20 cellular contexts compared by ENCODE assay signal in genomic region chr12:13167226-13167625, GRCh38. TPM values are rescaled to one million over a fixed set of nuclear protein-coding genes. Genes with fewer than 3 reads are reported as not detected.
A peak's percentile ranks its signal among the peaks of the same experiment; 100 is the strongest.
DNase-seq lines count a peak whose midpoint lies in the region; ATAC-seq and TF ChIP-seq lines count a peak whose summit lies in the region.
"Had no signal": no experiment of that assay in that cellular context is flagged by ENCODE, and none has a peak within 500 bp of the region (broad histone marks: within the 10 kb centered on the region; RNA-seq: fewer than 3 reads in every experiment).

No MANE protein-coding gene starts in this region.

- ATAC-seq in activated CD8-positive, alpha-beta T cell treated with anti-CD3 and anti-CD28 coated beads, Interleukin-2, amount 10 ng/mL, durations not matched to agents 7 days and 5 days: no peak
- ATAC-seq in activated CD8-positive, alpha-beta T cell treated with anti-CD3 and anti-CD28 coated beads for 36 hours: no peak
- ATAC-seq in HG02970 (IDR thresholded peaks at IDR 0.05; ENCODE audit: low FRiP score, unreplicated experiment): no peak
- no peak for ATAC-seq in HG02885 (IDR thresholded peaks at IDR 0.05; ENCODE audit: poor library complexity, unreplicated experiment)
- ATAC-seq: naive thymus-derived CD4-positive, alpha-beta T cell had no signal

- no peak overlapping the region for H3K4me2 ChIP-seq in hepatocyte

- H3K27ac Mint-ChIP-seq in activated CD8-positive, alpha-beta T cell treated with anti-CD3 and anti-CD28 coated beads, Interleukin-2, amount 10 ng/mL, durations not matched to agents 7 days and 5 days: no peak overlapping the region
- no peak overlapping the region for H3K27ac Mint-ChIP-seq in activated CD8-positive, alpha-beta T cell treated with anti-CD3 and anti-CD28 coated beads for 36 hours
- H3K27ac Mint-ChIP-seq: activated naive CD8-positive, alpha-beta T cell had no signal

- peak; percentile 16 for DNase-seq in activated CD8-positive, alpha-beta T cell treated with anti-CD3 and anti-CD28 coated beads, Interleukin-2, amount 10 ng/mL, durations not matched to agents 7 days and 5 days
- no peak for DNase-seq in activated CD8-positive, alpha-beta T cell treated with anti-CD3 and anti-CD28 coated beads for 36 hours
- DNase-seq in SW480 (ENCODE audit: low spot score): peak; percentile 60
- peak; percentile 29 for DNase-seq in hepatocyte (ENCODE audit: low spot score)
- no peak for DNase-seq in KG1 (lab: John Stamatoyannopoulos, UW)
- no peak for DNase-seq in putamen (ENCODE audit: low spot score)
- DNase-seq: C1 segment of cervical spinal cord; DMS79; foreskin fibroblast; Kasumi-1; naive thymus-derived CD4-positive, alpha-beta T cell; NCI-H446 treated with DMSO at 0.1 percent for 48 hours; small intestine; T1000; thyroid gland had no signal

- 84% methylated on average over 3 of the region's 3 CpGs for WGBS in hepatocyte (ENCODE audit: low lambda C conversion rate, missing lambda C conversion rate)

- H3K4me3 ChIP-seq in hepatocyte: no peak overlapping the region
- H3K4me3 ChIP-seq: thyroid gland had no signal

- CTCF ChIA-PET in activated CD8-positive, alpha-beta T cell treated with anti-CD3 and anti-CD28 coated beads, Interleukin-2, amount 10 ng/mL, durations not matched to agents 7 days and 5 days (lab: Charles Lee): interaction anchor here (0.9 kb wide), 1 partner anchor 67 kb away, joined by 3 read pairs; no protein-coding TSS in a partner anchor
- CTCF ChIA-PET in activated CD8-positive, alpha-beta T cell treated with anti-CD3 and anti-CD28 coated beads for 36 hours (lab: Charles Lee): no interaction called here

- no peaks in the 10 kb centered on the region for H3K9me2 ChIP-seq in hepatocyte (replicated peaks; ENCODE audit: insufficient read depth)

- no peaks in the 10 kb centered on the region for H3K9me3 ChIP-seq in hepatocyte (ENCODE audit: low read depth)
- H3K9me3 ChIP-seq: thyroid gland had no signal

- no peak for TF ChIP-seq CTCF in activated CD8-positive, alpha-beta T cell treated with anti-CD3 and anti-CD28 coated beads for 36 hours (IDR thresholded peaks at IDR 0.05)
- no peak for TF ChIP-seq CTCF in hepatocyte (IDR thresholded peaks at IDR 0.05; ENCODE audit: poor library complexity)

- peaks cover 11% of the 10 kb centered on the region for H3K4me1 ChIP-seq in hepatocyte (ENCODE audit: insufficient read depth)

- intact Hi-C loops in activated CD8-positive, alpha-beta T cell treated with anti-CD3 and anti-CD28 coated beads for 36 hours (cut with micrococcal nuclease): loop anchor here (5.0 kb wide), 1 partner anchor 35 kb away; no protein-coding TSS in a partner anchor

- H3K27me3 ChIP-seq in hepatocyte: no peaks in the 10 kb centered on the region
- H3K27me3 ChIP-seq: thyroid gland had no signal

- no peaks in the 10 kb centered on the region for H3K9me3 Mint-ChIP-seq in activated CD8-positive, alpha-beta T cell treated with anti-CD3 and anti-CD28 coated beads, Interleukin-2, amount 10 ng/mL, durations not matched to agents 7 days and 5 days (ENCODE audit: insufficient read depth)
- no peaks in the 10 kb centered on the region for H3K9me3 Mint-ChIP-seq in activated CD8-positive, alpha-beta T cell treated with anti-CD3 and anti-CD28 coated beads for 36 hours

- peaks cover 24% of the 10 kb centered on the region for H3K27me3 Mint-ChIP-seq in activated CD8-positive, alpha-beta T cell treated with anti-CD3 and anti-CD28 coated beads, Interleukin-2, amount 10 ng/mL, durations not matched to agents 7 days and 5 days (ENCODE audit: low read depth)
- H3K27me3 Mint-ChIP-seq in activated CD8-positive, alpha-beta T cell treated with anti-CD3 and anti-CD28 coated beads for 36 hours: no peaks in the 10 kb centered on the region
- H3K27me3 Mint-ChIP-seq: activated naive CD8-positive, alpha-beta T cell had no signal

- peaks cover 26% of the 10 kb centered on the region for H3K4me1 Mint-ChIP-seq in activated CD8-positive, alpha-beta T cell treated with anti-CD3 and anti-CD28 coated beads, Interleukin-2, amount 10 ng/mL, durations not matched to agents 7 days and 5 days (ENCODE audit: low read depth)
- peaks cover 19% of the 10 kb centered on the region for H3K4me1 Mint-ChIP-seq in activated CD8-positive, alpha-beta T cell treated with anti-CD3 and anti-CD28 coated beads for 36 hours (ENCODE audit: low read depth)

- H3K27ac ChIP-seq in hepatocyte: no peak overlapping the region
- H3K27ac ChIP-seq: HL-60, parathyroid adenoma had no signal

- no peaks in the 10 kb centered on the region for H3K36me3 ChIP-seq in hepatocyte (replicated peaks; ENCODE audit: insufficient read depth, low read depth)
- H3K36me3 ChIP-seq: thyroid gland had no signal

- H3K4me3 Mint-ChIP-seq in activated CD8-positive, alpha-beta T cell treated with anti-CD3 and anti-CD28 coated beads, Interleukin-2, amount 10 ng/mL, durations not matched to agents 7 days and 5 days: no peak overlapping the region
- H3K4me3 Mint-ChIP-seq in activated CD8-positive, alpha-beta T cell treated with anti-CD3 and anti-CD28 coated beads for 36 hours: no peak overlapping the region
- H3K4me3 Mint-ChIP-seq: activated naive CD8-positive, alpha-beta T cell; naive thymus-derived CD4-positive, alpha-beta T cell had no signal

- no peaks in the 10 kb centered on the region for H3K79me2 ChIP-seq in hepatocyte
- H3K79me2 ChIP-seq: parathyroid adenoma had no signal

- no peak overlapping the region for H2AFZ ChIP-seq in hepatocyte
- H2AFZ ChIP-seq: parathyroid adenoma had no signal

- no peaks in the 10 kb centered on the region for H4K20me1 ChIP-seq in hepatocyte (ENCODE audit: insufficient read depth, poor library complexity, severe bottlenecking)

- peaks cover 2% of the 10 kb centered on the region for H3K36me3 Mint-ChIP-seq in activated CD8-positive, alpha-beta T cell treated with anti-CD3 and anti-CD28 coated beads, Interleukin-2, amount 10 ng/mL, durations not matched to agents 7 days and 5 days (ENCODE audit: low read depth)
- no peaks in the 10 kb centered on the region for H3K36me3 Mint-ChIP-seq in activated CD8-positive, alpha-beta T cell treated with anti-CD3 and anti-CD28 coated beads for 36 hours (ENCODE audit: low read depth)
- H3K36me3 Mint-ChIP-seq: activated naive CD8-positive, alpha-beta T cell had no signal

- POLR2A ChIA-PET in activated CD8-positive, alpha-beta T cell treated with anti-CD3 and anti-CD28 coated beads, Interleukin-2, amount 10 ng/mL, durations not matched to agents 7 days and 5 days (lab: Charles Lee): no interaction called here
- POLR2A ChIA-PET in activated CD8-positive, alpha-beta T cell treated with anti-CD3 and anti-CD28 coated beads for 36 hours (lab: Charles Lee): no interaction called here

RNA-seq across cellular contexts. Expression of gene EMP1, which starts 29.3 kb away (rescaled TPM):
- total RNA-seq in activated CD8-positive, alpha-beta T cell treated with anti-CD3 and anti-CD28 coated beads, Interleukin-2, amount 10 ng/mL, durations not matched to agents 7 days and 5 days: 1 to 10 TPM; 4.4 to 7.6 TPM
- total RNA-seq in activated CD8-positive, alpha-beta T cell treated with anti-CD3 and anti-CD28 coated beads for 36 hours: 1 to 10 TPM; 3.1 to 3.6 TPM
- 39.9 and 67.3 TPM in 2 replicates for total RNA-seq in hepatocyte
- 51.1 and 52.6 TPM in 2 replicates for polyA plus RNA-seq in hepatocyte

Comparison
In these comparisons a context has a peak if more than half of its experiments do, and no peak if none do; other contexts are left out.
1. DNase-seq: peak in activated CD8-positive, alpha-beta T cell treated with anti-CD3 and anti-CD28 coated beads, Interleukin-2, amount 10 ng/mL, durations not matched to agents 7 days and 5 days (single experiment), SW480 (single experiment) and hepatocyte (single experiment); none in activated CD8-positive, alpha-beta T cell treated with anti-CD3 and anti-CD28 coated beads for 36 hours (single experiment), KG1 (single experiment) and putamen (single experiment).